In the genomic region with DNA sequence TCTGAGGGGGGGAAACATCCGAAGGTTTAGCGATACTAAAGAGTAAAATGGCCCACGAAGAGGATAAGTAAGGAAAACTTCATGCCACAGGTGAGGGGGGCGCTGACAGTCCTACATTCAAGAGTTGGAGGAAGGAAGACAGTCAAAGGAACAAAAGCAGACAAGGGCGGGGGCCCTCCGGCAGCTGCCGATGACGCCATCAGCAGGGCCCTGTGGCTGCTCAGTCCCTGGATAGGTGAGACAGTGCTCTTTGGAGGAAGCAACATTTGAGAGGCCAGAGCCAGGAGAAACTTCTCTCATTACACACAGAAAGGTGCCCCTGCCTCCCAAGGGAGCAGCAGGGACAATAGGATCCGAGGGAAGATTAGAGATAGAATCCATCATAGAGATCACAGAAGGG, we compare ENCODE assay signal across 21 cellular contexts. TPM values are rescaled to one million over a fixed set of nuclear protein-coding genes. Genes with fewer than 3 reads are reported as not detected.
"Had no signal": no experiment of that assay in that cellular context is flagged by ENCODE, and none has a peak within 500 bp of the region (broad histone marks: within the 10 kb centered on the region; RNA-seq: fewer than 3 reads in every experiment).

No MANE protein-coding gene starts in this region.

- H3K9me3 ChIP-seq: ascending aorta had no signal

- DNase-seq: activated B cell treated with CpG ODN at 0.5 μM for 24 hours; activated CD4-positive, alpha-beta memory T cell treated with anti-CD3 and anti-CD28 coated beads for 36 hours; activated CD4-positive, alpha-beta T cell treated with anti-CD3 and anti-CD28 coated beads, Interleukin-2, amount 10 ng/mL, durations not matched to agents 24 days and 14 days; activated CD8-positive, alpha-beta memory T cell treated with anti-CD3 and anti-CD28 coated beads, Interleukin-2, amount 50 U/mL, for 48 hours; activated gamma-delta T cell; activated naive CD4-positive, alpha-beta T cell; activated naive CD4-positive, alpha-beta T cell treated with anti-CD3 and anti-CD28 coated beads, Interleukin-2, amount 10 ng/mL, durations not matched to agents 7 days and 5 days; activated naive CD8-positive, alpha-beta T cell treated with anti-CD3 and anti-CD28 coated beads, Interleukin-2, amount 10 ng/mL, durations not matched to agents 7 days and 5 days; activated T-cell treated with anti-CD3 and anti-CD28 coated beads for 4 hours; activated T-cell treated with anti-CD3 and anti-CD28 coated beads, Interleukin-2, amount 50 U/mL, for 24 hours; activated T-cell treated with anti-CD3 and anti-CD28 coated beads, Interleukin-2, amount 50 U/mL, for 72 hours; dorsolateral prefrontal cortex; effector memory CD4-positive, alpha-beta T cell; endodermal cell; foreskin fibroblast; hippocampal formation; T-helper 2 cell; WERI-Rb-1 had no signal

- H3K4me1 ChIP-seq: ascending aorta had no signal

- H3K36me3 ChIP-seq: ascending aorta, WERI-Rb-1 had no signal

- H3K27ac ChIP-seq: ascending aorta, coronary artery, dorsolateral prefrontal cortex, WERI-Rb-1 had no signal

- H3K27me3 ChIP-seq: ascending aorta had no signal

- H3K4me3 ChIP-seq: ascending aorta, coronary artery, dorsolateral prefrontal cortex had no signal

RNA-seq across cellular contexts. Expression of a gene that starts 41.5 kb away (rescaled TPM):
- total RNA-seq: activated CD4-positive, alpha-beta memory T cell treated with anti-CD3 and anti-CD28 coated beads for 36 hours; ascending aorta; epithelial cell of proximal tubule had no signal
